In the genomic region with DNA sequence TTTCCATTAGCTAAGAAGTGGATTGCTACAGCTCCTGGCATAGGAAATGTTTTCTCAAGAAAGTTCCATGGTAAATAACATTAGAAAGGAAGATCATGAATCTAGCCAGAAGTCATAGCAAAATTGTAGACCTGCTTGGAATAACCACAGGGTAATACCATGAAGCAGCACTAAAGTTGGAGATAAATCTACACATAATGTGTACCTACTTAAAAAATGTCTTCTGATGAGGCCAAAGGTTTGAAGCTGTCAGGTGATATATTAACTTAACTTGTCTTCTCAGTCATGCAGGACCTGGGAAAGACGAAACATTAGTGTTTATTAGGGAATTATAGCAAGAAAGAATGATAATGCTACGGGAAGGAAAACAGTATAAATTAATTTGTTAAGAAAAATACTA, we compare ENCODE assay signal across 1 cellular context.
TF ChIP-seq lines count a peak whose summit lies in the region.

No MANE protein-coding gene starts in this region.

TF ChIP-seq in K562, 482 proteins besides CTCF, POLR2A, EP300 and RAD21:
- TF ChIP-seq MCM2 (IDR thresholded peaks at IDR 0.05; ENCODE audit: low read depth) = no peak
- no peak for TF ChIP-seq TCF7 (IDR thresholded peaks at IDR 0.05; ENCODE audit: borderline replicate concordance)
- TF ChIP-seq HDGF (IDR thresholded peaks at IDR 0.05) = no peak
- no peak for TF ChIP-seq POLR3A (IDR thresholded peaks at IDR 0.05; ENCODE audit: borderline replicate concordance, extremely low read depth, insufficient read depth, insufficient read length)
- TF ChIP-seq BCLAF1 (IDR thresholded peaks at IDR 0.05; ENCODE audit: borderline replicate concordance in 1 of 2, control insufficient read depth in 1 of 2, low read depth in 2 of 2, low read length in 1 of 2) = no peak
